21 cellular contexts compared by ENCODE assay signal in the genomic region with DNA sequence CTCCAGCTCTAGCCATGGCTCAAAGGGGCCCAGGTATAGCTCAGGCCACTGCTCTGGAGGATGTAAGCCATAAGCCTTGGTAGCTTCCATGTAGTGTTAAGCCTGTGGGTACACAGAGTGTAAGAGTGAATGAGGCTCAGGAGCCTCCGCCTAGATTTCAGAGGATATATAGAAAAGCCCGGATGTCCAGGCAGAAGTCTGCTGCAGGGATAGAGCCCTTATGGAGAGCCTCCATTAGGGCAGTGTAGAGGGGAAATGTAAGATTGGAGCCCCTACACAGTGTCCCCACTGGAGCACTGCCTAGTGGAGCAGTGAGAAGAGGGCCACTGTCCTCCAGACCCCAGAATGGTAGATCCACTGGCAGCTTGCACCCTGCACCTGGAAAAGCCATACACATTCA.
DNase-seq lines count a peak whose midpoint lies in the region; ATAC-seq and TF ChIP-seq lines count a peak whose summit lies in the region.
"Had no signal": no experiment of that assay in that cellular context is flagged by ENCODE, and none has a peak within 500 bp of the region (broad histone marks: within the 10 kb centered on the region; RNA-seq: fewer than 3 reads in every experiment).

No MANE protein-coding gene starts in this region.

- no peak overlapping the region for H2AFZ ChIP-seq in HCT116 (ENCODE audit: low read depth, low read length, poor library complexity, severe bottlenecking)

- peaks cover 0 to 16% of the 10 kb centered on the region in 2 experiments; a peak in 1 of 4 replicates for H3K36me3 ChIP-seq in HCT116 (ENCODE audit: control insufficient read depth in 1 of 2, insufficient read depth in 2 of 2, low read length in 2 of 2)
- H3K36me3 ChIP-seq: breast epithelium had no signal

- DNase-seq in activated T-cell treated with anti-CD3 and anti-CD28 coated beads, Interleukin-2, amount 50 U/mL, for 24 hours = no peak
- no peak for DNase-seq in activated T-cell treated with anti-CD3 and anti-CD28 coated beads, Interleukin-2, amount 50 U/mL, for 48 hours
- DNase-seq in HCT116 (ENCODE audit: low read depth, low spot score) (no peak), cerebellum (ENCODE audit: low spot score) (no peak), RWPE1 (ENCODE audit: low spot score) (no peak)
- DNase-seq in natural killer cell treated with Interleukin-12 subunit alpha and Interleukin-12 subunit beta and Interleukin-15 and Interleukin-18, amount 100 ng/mL, for 72 hours (ENCODE audit: low spot score) = no peak
- DNase-seq: activated effector memory CD4-positive, alpha-beta T cell treated with anti-CD3 and anti-CD28 coated beads, Interleukin-2, amount 50 U/mL, for 16 hours; effector CD4-positive, alpha-beta T cell; MM.1S; NCI-H1417; NCI-H2081; NCI-H2227 treated with DMSO at 0.1 percent for 48 hours; NCI-H774; nephron progenitor cell; SJCRH30; upper lobe of right lung had no signal

- TF ChIP-seq RAD21 in HCT116 (IDR thresholded peaks at IDR 0.05; ENCODE audit: low read depth) = no peak

- H3K27ac ChIP-seq in HCT116 (ENCODE audit: low read depth, low read length) (no peak overlapping the region), RWPE1 (no peak overlapping the region)
- H3K27ac ChIP-seq: breast epithelium, KMS-11, SJCRH30, upper lobe of right lung had no signal

- H3K27me3 ChIP-seq in HCT116 (ENCODE audit: insufficient read depth, low read length) = no peaks in the 10 kb centered on the region
- H3K27me3 ChIP-seq: breast epithelium, SJCRH30, upper lobe of right lung had no signal

- no peak overlapping the region for H3K4me3 ChIP-seq in HCT116 (replicated peaks in 1 of 2; ENCODE audit: low read depth in 1 of 2, low read length in 2 of 2)
- H3K4me3 ChIP-seq: breast epithelium, SJCRH30, upper lobe of right lung had no signal

- RAD21 ChIA-PET in HCT116 (lab: Charles Lee; ENCODE audit: low non-redundant PET in 1 of 2, low total read pairs in 2 of 2, uncharacterized antibody in 2 of 2, unreplicated experiment in 2 of 2) = no interaction called here

- H3K9me2 ChIP-seq in HCT116 (ENCODE audit: insufficient read depth) = no peaks in the 10 kb centered on the region

- TF ChIP-seq CTCF in HCT116 (IDR thresholded peaks at IDR 0.05 in 2 of 3, conservative IDR thresholded peaks at IDR 0.05 in 1 of 3; ENCODE audit: borderline replicate concordance in 1 of 3, insufficient read depth in 1 of 3, low read depth in 2 of 3, low read length in 2 of 3) (no peak), RWPE1 (conservative IDR thresholded peaks at IDR 0.05; ENCODE audit: low read depth) (no peak)

- ATAC-seq in HCT116 = no peak
- no peak for ATAC-seq in natural killer cell treated with Interleukin-12 subunit alpha and Interleukin-12 subunit beta and Interleukin-15 and Interleukin-18, amount 100 ng/mL, for 72 hours
- no peak for ATAC-seq in GM19035 (IDR thresholded peaks at IDR 0.05; ENCODE audit: unreplicated experiment)
- ATAC-seq: activated CD4-positive, CD25-positive, alpha-beta regulatory T cell treated with anti-CD3 and anti-CD28 coated beads, Interleukin-2, amount 50 U/mL, for 24 hours; upper lobe of right lung had no signal

- POLR2A ChIA-PET in HCT116 (lab: Charles Lee) = no interaction called here
- POLR2A ChIA-PET in RWPE1 (lab: Yijun Ruan, JAX; ENCODE audit: low non-redundant PET) = no interaction called here

- intact Hi-C loops in HCT116 (cut with micrococcal nuclease) = no loop called here

- no peak for TF ChIP-seq POLR2A in HCT116 (IDR thresholded peaks at IDR 0.05; ENCODE audit: borderline replicate concordance, extremely low read depth, insufficient read depth, insufficient read length)

- peaks cover 0 to 8% of the 10 kb centered on the region in 2 experiments; a peak in 1 of 4 replicates for H3K9me3 ChIP-seq in HCT116 (ENCODE audit: control insufficient read depth in 1 of 2, insufficient read depth in 1 of 2, low read depth in 1 of 2, low read length in 2 of 2)
- H3K9me3 ChIP-seq: breast epithelium, SJCRH30, upper lobe of right lung had no signal

- no peaks in the 10 kb centered on the region; the same call in 1 of the 2 replicates for H3K79me2 ChIP-seq in HCT116 (ENCODE audit: insufficient read depth, low read length)

- peak overlapping the region; percentile 98 for H3K27ac Mint-ChIP-seq in activated T-cell treated with anti-CD3 and anti-CD28 coated beads, Interleukin-2, amount 50 U/mL, for 24 hours
- peak overlapping the region; percentile 99 for H3K27ac Mint-ChIP-seq in activated naive CD8-positive, alpha-beta T cell
- H3K27ac Mint-ChIP-seq in natural killer cell treated with Interleukin-12 subunit alpha and Interleukin-12 subunit beta and Interleukin-15 and Interleukin-18, amount 100 ng/mL, for 72 hours = peak overlapping the region; percentile 87 to 95
- H3K27ac Mint-ChIP-seq: nephron progenitor cell had no signal

- H3K9ac ChIP-seq in HCT116 (ENCODE audit: low read length) = no peak overlapping the region
- H3K9ac ChIP-seq: KMS-11 had no signal

- no peaks in the 10 kb centered on the region for H4K20me1 ChIP-seq in HCT116 (ENCODE audit: insufficient read depth)

- H3K4me3 Mint-ChIP-seq in activated T-cell treated with anti-CD3 and anti-CD28 coated beads, Interleukin-2, amount 50 U/mL, for 24 hours = peak overlapping the region; percentile 55
- H3K4me3 Mint-ChIP-seq in activated naive CD8-positive, alpha-beta T cell = no peak overlapping the region
- peak overlapping the region; percentile 77 for H3K4me3 Mint-ChIP-seq in natural killer cell treated with Interleukin-12 subunit alpha and Interleukin-12 subunit beta and Interleukin-15 and Interleukin-18, amount 100 ng/mL, for 72 hours
- H3K4me3 Mint-ChIP-seq: nephron progenitor cell had no signal

- H3K4me1 Mint-ChIP-seq in activated T-cell treated with anti-CD3 and anti-CD28 coated beads, Interleukin-2, amount 50 U/mL, for 24 hours (ENCODE audit: low read depth) = peaks cover 86% of the 10 kb centered on the region
- H3K4me1 Mint-ChIP-seq in activated naive CD8-positive, alpha-beta T cell (ENCODE audit: low read depth) = peaks cover 83% of the 10 kb centered on the region
- peaks cover 68 to 72% of the 10 kb centered on the region in 2 donors for H3K4me1 Mint-ChIP-seq in natural killer cell treated with Interleukin-12 subunit alpha and Interleukin-12 subunit beta and Interleukin-15 and Interleukin-18, amount 100 ng/mL, for 72 hours (ENCODE audit: low read depth in 2 of 2)
- H3K4me1 Mint-ChIP-seq: nephron progenitor cell had no signal

- peaks cover 14% of the 10 kb centered on the region for H3K9me3 Mint-ChIP-seq in activated T-cell treated with anti-CD3 and anti-CD28 coated beads, Interleukin-2, amount 50 U/mL, for 24 hours
- H3K9me3 Mint-ChIP-seq in activated naive CD8-positive, alpha-beta T cell (ENCODE audit: low read depth) = no peaks in the 10 kb centered on the region
- peaks cover 8% of the 10 kb centered on the region for H3K9me3 Mint-ChIP-seq in natural killer cell treated with Interleukin-12 subunit alpha and Interleukin-12 subunit beta and Interleukin-15 and Interleukin-18, amount 100 ng/mL, for 72 hours

- H3K36me3 Mint-ChIP-seq in activated T-cell treated with anti-CD3 and anti-CD28 coated beads, Interleukin-2, amount 50 U/mL, for 24 hours (ENCODE audit: low read depth) = peaks cover 66% of the 10 kb centered on the region
- H3K36me3 Mint-ChIP-seq in activated naive CD8-positive, alpha-beta T cell = peaks cover 27% of the 10 kb centered on the region
- H3K36me3 Mint-ChIP-seq in natural killer cell treated with Interleukin-12 subunit alpha and Interleukin-12 subunit beta and Interleukin-15 and Interleukin-18, amount 100 ng/mL, for 72 hours = peaks cover 29% of the 10 kb centered on the region

- H3K4me1 ChIP-seq in HCT116 (ENCODE audit: control insufficient read depth in 1 of 2, insufficient read depth in 2 of 2, low read length in 2 of 2) = peaks cover 30 to 45% of the 10 kb centered on the region in 2 experiments
- H3K4me1 ChIP-seq: SJCRH30 had no signal

- H3K27me3 Mint-ChIP-seq in activated T-cell treated with anti-CD3 and anti-CD28 coated beads, Interleukin-2, amount 50 U/mL, for 24 hours = no peaks in the 10 kb centered on the region
- no peaks in the 10 kb centered on the region for H3K27me3 Mint-ChIP-seq in activated naive CD8-positive, alpha-beta T cell
- H3K27me3 Mint-ChIP-seq in natural killer cell treated with Interleukin-12 subunit alpha and Interleukin-12 subunit beta and Interleukin-15 and Interleukin-18, amount 100 ng/mL, for 72 hours = no peaks in the 10 kb centered on the region

- no peak overlapping the region for H3K4me2 ChIP-seq in HCT116 (ENCODE audit: low read length)
- H3K4me2 ChIP-seq: KMS-11 had no signal

- CTCF ChIA-PET in HCT116 (lab: Charles Lee) = interaction anchor here (1.2 kb wide), 1 partner anchor 78 kb away, joined by 3 read pairs; no protein-coding TSS in a partner anchor
- CTCF ChIA-PET in RWPE1 (lab: Yijun Ruan, JAX) = interaction anchor here (0.6 kb wide), 1 partner anchor 452 kb away, joined by 4 read pairs; no protein-coding TSS in a partner anchor

- BruUV-seq in HCT116 (replicated peaks; lab: Mats Ljungman, UMichigan) = no TSS peak

TF ChIP-seq in HCT116, 20 proteins besides CTCF, POLR2A, EP300 and RAD21:
- TF ChIP-seq CEBPB (IDR thresholded peaks at IDR 0.05; ENCODE audit: low read depth) (no peak), CBX3 (IDR thresholded peaks at IDR 0.05; ENCODE audit: low read depth) (peak; percentile 24; the same call in 1 of the 2 replicates)
